9 cellular contexts compared by ENCODE assay signal in genomic region chr11:14905104-14906033, GRCh38. TPM values are rescaled to one million over a fixed set of nuclear protein-coding genes. Genes with fewer than 3 reads are reported as not detected.
DNase-seq lines count a peak whose midpoint lies in the region; ATAC-seq, FAIRE-seq and TF ChIP-seq lines count a peak whose summit lies in the region.
"Had no signal": no experiment of that assay in that cellular context is flagged by ENCODE, and none has a peak within 500 bp of the region (broad histone marks: within the 10 kb centered on the region; RNA-seq: fewer than 3 reads in every experiment).

No MANE protein-coding gene starts in this region.

- no peaks in the 10 kb centered on the region for H3K9me2 ChIP-seq in hepatocyte (replicated peaks; ENCODE audit: insufficient read depth)

- peak overlapping the region; percentile 85 for H3K27ac Mint-ChIP-seq in activated naive CD8-positive, alpha-beta T cell

- TF ChIP-seq CTCF in hepatocyte (IDR thresholded peaks at IDR 0.05; ENCODE audit: poor library complexity), result peak; percentile 18

- H2AFZ ChIP-seq in hepatocyte, result peak overlapping the region; percentile 63

- 53% methylated on average over 55 of the region's 58 CpGs for WGBS in hepatocyte (ENCODE audit: low lambda C conversion rate, missing lambda C conversion rate)

- peak; percentile 47 for DNase-seq in GM12891 (ENCODE audit: insufficient read length, low spot score)
- DNase-seq in OCI-M1 (lab: John Stamatoyannopoulos, UW), result peak; percentile 90
- peak; percentile 58 for DNase-seq in hepatocyte (ENCODE audit: low spot score)
- DNase-seq in stimulated activated CD4-positive, alpha-beta T cell treated with anti-CD3 and anti-CD28 coated beads, Interleukin-12 subunit alpha, Interleukin-12 subunit beta, amount 100 ng/mL, for 4 hours, result peak; percentile 50
- DNase-seq in A172 (ENCODE audit: low spot score), result no peak
- no peak for DNase-seq in NCI-H2029 (lab: John Stamatoyannopoulos, UW)

- H3K27me3 Mint-ChIP-seq in activated naive CD8-positive, alpha-beta T cell, result no peaks in the 10 kb centered on the region

- H3K36me3 ChIP-seq in hepatocyte (replicated peaks; ENCODE audit: insufficient read depth, low read depth), result no peaks in the 10 kb centered on the region

- no peak for TF ChIP-seq POLR2A in GM12891 (IDR thresholded peaks at IDR 0.05; ENCODE audit: low read depth, low read length)

- H3K4me2 ChIP-seq in hepatocyte, result peak overlapping the region; percentile 80

- peak overlapping the region; percentile 92 for H3K4me3 Mint-ChIP-seq in activated naive CD8-positive, alpha-beta T cell

- no peaks in the 10 kb centered on the region for H3K36me3 Mint-ChIP-seq in activated naive CD8-positive, alpha-beta T cell

- peak; percentile 87 for FAIRE-seq in GM12891 (lab: Jason Lieb, UNC)
- FAIRE-seq: colon had no signal

- no peaks in the 10 kb centered on the region for H3K27me3 ChIP-seq in hepatocyte

- peak overlapping the region; percentile 16 for H3K4me3 ChIP-seq in hepatocyte

- no peaks in the 10 kb centered on the region for H3K79me2 ChIP-seq in hepatocyte

- ATAC-seq in HG02763 (IDR thresholded peaks at IDR 0.05; ENCODE audit: unreplicated experiment), result peak; percentile 60

- no peaks in the 10 kb centered on the region for H3K9me3 ChIP-seq in hepatocyte (ENCODE audit: low read depth)

- H4K20me1 ChIP-seq in hepatocyte (ENCODE audit: insufficient read depth, poor library complexity, severe bottlenecking), result no peaks in the 10 kb centered on the region

- peaks cover 39% of the 10 kb centered on the region for H3K4me1 Mint-ChIP-seq in activated naive CD8-positive, alpha-beta T cell (ENCODE audit: low read depth)

- H3K9me3 Mint-ChIP-seq in activated naive CD8-positive, alpha-beta T cell (ENCODE audit: low read depth), result no peaks in the 10 kb centered on the region

- H3K4me1 ChIP-seq in hepatocyte (ENCODE audit: insufficient read depth), result no peaks in the 10 kb centered on the region

- H3K27ac ChIP-seq in hepatocyte, result no peak overlapping the region

TF ChIP-seq in GM12891, 5 proteins besides CTCF, POLR2A, EP300 and RAD21:
- TF ChIP-seq POU2F2 (IDR thresholded peaks at IDR 0.05; ENCODE audit: low read depth, low read length) (no peak), POLR2AphosphoS5 (IDR thresholded peaks at IDR 0.05; ENCODE audit: low read depth, low read length) (no peak), SPI1 (IDR thresholded peaks at IDR 0.05; ENCODE audit: low read depth, low read length) (peak; percentile 94)

RNA-seq across cellular contexts. Expression of gene CYP2R1, which starts 13.3 kb away (rescaled TPM):
- 0.95 TPM for polyA plus RNA-seq in GM12891 (2012; ENCODE audit: low read depth, missing spikeins)
- total RNA-seq in hepatocyte, result 18.1 and 25.6 TPM in 2 replicates
- 15.6 and 20.4 TPM in 2 replicates for polyA plus RNA-seq in hepatocyte
- 0.07 TPM in 1 of 2 replicates, not detected in the other for total RNA-seq in A172 (2014; rRNA removed; shearing (Covaris generic))

Comparison
In these comparisons a context has a peak if more than half of its experiments do, and no peak if none do; other contexts are left out.
1. DNase-seq: peak in GM12891 (single experiment), OCI-M1 (single experiment), hepatocyte (single experiment) and stimulated activated CD4-positive, alpha-beta T cell treated with anti-CD3 and anti-CD28 coated beads, Interleukin-12 subunit alpha, Interleukin-12 subunit beta, amount 100 ng/mL, for 4 hours (single experiment); none in A172 (single experiment) and NCI-H2029 (single experiment).
2. RNA of gene CYP2R1, which starts 13.3 kb away (total RNA-seq): 18.1 to 25.6 TPM in hepatocyte; 0.07 TPM in A172; every median in the first group is over 10 times any median in the second.